In genomic region chr12:11133816-11134215, GRCh38 we compare ENCODE assay signal across 20 cellular contexts. TPM values are rescaled to one million over a fixed set of nuclear protein-coding genes. Genes with fewer than 3 reads are reported as not detected.
"Had no signal": no experiment of that assay in that cellular context is flagged by ENCODE, and none has a peak within 500 bp of the region (broad histone marks: within the 10 kb centered on the region; RNA-seq: fewer than 3 reads in every experiment).

No MANE protein-coding gene starts in this region.

- H3K4me3 ChIP-seq: colonic mucosa, SJCRH30, skin epidermis, stomach, thoracic aorta had no signal

- H3K9me3 Mint-ChIP-seq: activated CD4-positive, alpha-beta memory T cell treated with anti-CD3 and anti-CD28 coated beads for 36 hours; activated naive CD8-positive, alpha-beta T cell treated with anti-CD3 and anti-CD28 coated beads for 36 hours; central memory CD8-positive, alpha-beta T cell; T-helper 1 cell treated with Interleukin-12 subunit alpha and Interleukin-12 subunit beta and Interleukin-4 antibody, amounts not matched to agents 30 μg/mL and 1 μg/mL, for 36 hours had no signal

- DNase-seq: activated CD4-positive, alpha-beta memory T cell treated with anti-CD3 and anti-CD28 coated beads for 36 hours; activated CD4-positive, alpha-beta T cell treated with anti-CD3 and anti-CD28 coated beads for 36 hours; activated naive CD4-positive, alpha-beta T cell; activated naive CD8-positive, alpha-beta T cell treated with anti-CD3 and anti-CD28 coated beads for 36 hours; activated T-cell treated with anti-CD3 and anti-CD28 coated beads for 4 hours; amniotic stem cell; colonic mucosa; left cardiac atrium; occipital lobe; right cardiac atrium; SJCRH30; stomach; WERI-Rb-1 had no signal

- H3K27me3 Mint-ChIP-seq: activated CD4-positive, alpha-beta memory T cell treated with anti-CD3 and anti-CD28 coated beads for 36 hours; activated CD4-positive, alpha-beta T cell treated with anti-CD3 and anti-CD28 coated beads for 36 hours; activated naive CD8-positive, alpha-beta T cell treated with anti-CD3 and anti-CD28 coated beads for 36 hours; central memory CD8-positive, alpha-beta T cell; progenitor cell of endocrine pancreas had no signal

- H3K27ac Mint-ChIP-seq: activated CD4-positive, alpha-beta memory T cell treated with anti-CD3 and anti-CD28 coated beads for 36 hours; activated CD4-positive, alpha-beta T cell treated with anti-CD3 and anti-CD28 coated beads for 36 hours; activated naive CD8-positive, alpha-beta T cell treated with anti-CD3 and anti-CD28 coated beads for 36 hours; progenitor cell of endocrine pancreas; T-helper 1 cell treated with Interleukin-12 subunit alpha and Interleukin-12 subunit beta and Interleukin-4 antibody, amounts not matched to agents 30 μg/mL and 1 μg/mL, for 36 hours had no signal

- ATAC-seq: left cardiac atrium, right cardiac atrium had no signal

- H3K4me3 Mint-ChIP-seq: activated CD4-positive, alpha-beta memory T cell treated with anti-CD3 and anti-CD28 coated beads for 36 hours; activated CD4-positive, alpha-beta T cell treated with anti-CD3 and anti-CD28 coated beads for 36 hours; activated naive CD8-positive, alpha-beta T cell treated with anti-CD3 and anti-CD28 coated beads for 36 hours; central memory CD8-positive, alpha-beta T cell; T-helper 1 cell treated with Interleukin-12 subunit alpha and Interleukin-12 subunit beta and Interleukin-4 antibody, amounts not matched to agents 30 μg/mL and 1 μg/mL, for 36 hours had no signal

RNA-seq across cellular contexts. Expression of gene TAS2R43, which starts 41.7 kb away (rescaled TPM):
- total RNA-seq: left cardiac atrium, right cardiac atrium had no signal

RNA-seq across cellular contexts. Expression of gene TAS2R42, which starts 52.9 kb away (rescaled TPM):
- total RNA-seq: activated CD4-positive, alpha-beta memory T cell treated with anti-CD3 and anti-CD28 coated beads for 36 hours; activated CD4-positive, alpha-beta T cell treated with anti-CD3 and anti-CD28 coated beads for 36 hours; activated naive CD8-positive, alpha-beta T cell treated with anti-CD3 and anti-CD28 coated beads for 36 hours; colonic mucosa; left cardiac atrium; lower leg skin; occipital lobe; progenitor cell of endocrine pancreas; right cardiac atrium; SJCRH30; stomach; thoracic aorta; ureter had no signal
